ENCODE assay signal across 8 cellular contexts in the genomic region with DNA sequence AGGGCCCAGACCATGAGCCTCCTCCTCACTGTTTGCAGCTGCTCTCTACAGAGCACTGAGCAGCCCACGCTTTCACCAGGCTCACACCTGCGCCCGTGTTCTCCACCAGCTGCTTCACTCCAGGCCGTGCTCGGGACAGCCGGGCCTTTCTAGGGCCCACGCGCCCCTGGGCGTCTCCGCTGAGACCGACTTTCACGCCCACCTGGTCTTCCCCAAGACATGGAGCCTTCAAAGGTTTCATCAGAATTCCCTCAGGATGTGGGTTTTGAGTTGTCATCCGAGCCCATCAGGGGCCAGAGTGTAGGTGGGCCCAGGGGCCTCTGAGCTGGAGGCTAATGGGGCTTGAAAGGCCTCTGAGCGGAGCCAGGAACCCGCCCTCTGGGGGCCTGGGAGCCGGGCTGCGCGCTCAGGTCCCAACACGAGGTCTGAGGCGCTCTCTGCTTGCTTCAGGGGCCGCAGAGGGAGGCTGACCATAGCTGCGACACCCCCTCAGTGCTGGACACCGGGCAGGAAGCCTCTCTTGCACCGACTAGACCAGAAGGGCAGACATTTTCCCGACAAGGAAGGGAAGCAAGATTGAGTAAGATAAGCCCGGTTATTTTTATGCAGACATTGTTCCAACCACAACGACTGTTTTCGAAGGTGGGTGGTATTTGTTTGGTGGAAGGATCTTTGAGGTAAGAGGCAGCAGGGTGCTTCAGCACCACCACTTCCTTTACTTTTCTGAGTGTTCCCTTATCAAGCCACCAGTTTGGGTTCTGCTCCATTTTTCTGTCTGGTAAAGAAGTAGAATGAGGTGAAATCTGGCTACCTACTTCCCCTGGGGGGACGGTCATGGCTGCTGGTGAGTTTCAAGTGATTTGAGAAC.
DNase-seq lines count a peak whose midpoint lies in the region; ATAC-seq and TF ChIP-seq lines count a peak whose summit lies in the region.

No MANE protein-coding gene starts in this region.

- H3K4me3 ChIP-seq in endodermal cell (ENCODE audit: low read length) (no peak overlapping the region), brain microvascular endothelial cell (ENCODE audit: low read depth, low read length) (no peak overlapping the region), GM23248 (no peak overlapping the region)

- peak overlapping the region; percentile 68 for H3K27ac Mint-ChIP-seq in endodermal cell

- TF ChIP-seq CTCF in endodermal cell (conservative IDR thresholded peaks at IDR 0.05) (no peak), brain microvascular endothelial cell (IDR thresholded peaks at IDR 0.05; ENCODE audit: low read depth, low read length, missing control alignments) (no peak)

- no peaks in the 10 kb centered on the region for H3K79me2 ChIP-seq in GM23248 (ENCODE audit: insufficient read depth)

- H4K20me1 ChIP-seq in GM23248 (ENCODE audit: insufficient read depth): no peaks in the 10 kb centered on the region

- 89 to 90% methylated on average over 23 to 29 of the region's 29 CpGs for WGBS in endodermal cell (ENCODE audit: insufficient coverage in 1 of 2, insufficient read length in 1 of 2), 2 experiments
- WGBS in GM23248 (ENCODE audit: low coverage in 1 of 2, low lambda C conversion rate in 2 of 2, missing lambda C conversion rate in 2 of 2), 2 experiments: 94% methylated on average over 28 to 29 of the region's 29 CpGs

- H3K4me2 ChIP-seq in GM23248 (ENCODE audit: unreplicated experiment): no peak overlapping the region

- H3K4me1 ChIP-seq in endodermal cell (ENCODE audit: control insufficient read depth, insufficient read depth, low read length) (peaks cover 4% of the 10 kb centered on the region), GM23248 (ENCODE audit: insufficient read depth) (peaks cover 27% of the 10 kb centered on the region)

- H3K36me3 ChIP-seq in endodermal cell (ENCODE audit: control insufficient read depth, insufficient read depth, low read length): no peaks in the 10 kb centered on the region
- H3K36me3 ChIP-seq in brain microvascular endothelial cell (replicated peaks): no peaks in the 10 kb centered on the region
- no peaks in the 10 kb centered on the region for H3K36me3 ChIP-seq in GM23248 (ENCODE audit: low read depth)

- peaks cover 3% of the 10 kb centered on the region for H3K27me3 Mint-ChIP-seq in endodermal cell (ENCODE audit: insufficient read depth)

- H3K9ac ChIP-seq in endodermal cell (ENCODE audit: extremely low read depth, low read length, poor library complexity, severe bottlenecking) (no peak overlapping the region), GM23248 (no peak overlapping the region)

- no peak overlapping the region for H2AFZ ChIP-seq in GM23248

- H3K4me1 Mint-ChIP-seq in endodermal cell: peaks cover 20% of the 10 kb centered on the region

- in situ Hi-C loops in brain microvascular endothelial cell (cut with HindIII; ENCODE audit: low pct_ligation_motif_present, low sequenced_read_pairs): no loop called here
- in situ Hi-C loops in GM23248 (cut with MboI): no loop called here

- ATAC-seq in GM19025 (IDR thresholded peaks at IDR 0.05; ENCODE audit: low read depth, unreplicated experiment): peak; percentile 58
- ATAC-seq in HG03045 (IDR thresholded peaks at IDR 0.05; ENCODE audit: unreplicated experiment): peak; percentile 73
- peak; percentile 55 to 71 for ATAC-seq in activated CD4-positive, CD25-positive, alpha-beta regulatory T cell treated with anti-CD3 and anti-CD28 coated beads, Interleukin-2, amount 50 U/mL, for 24 hours
- peak; percentile 77 for ATAC-seq in stimulated activated naive CD8-positive, alpha-beta T cell treated with anti-CD3 and anti-CD28 coated beads, Interleukin-15, Interleukin-2, amounts not matched to agents 100 U/mL and 50 U/mL, for 24 hours

- peak; percentile 57 for DNase-seq in endodermal cell
- DNase-seq in stimulated activated naive CD8-positive, alpha-beta T cell treated with anti-CD3 and anti-CD28 coated beads, Interleukin-15, Interleukin-2, amounts not matched to agents 100 U/mL and 50 U/mL, for 24 hours: peak; percentile 76
- DNase-seq in brain microvascular endothelial cell: no peak
- DNase-seq in GM23248: no peak
- DNase-seq in HK-2 (ENCODE audit: unreplicated experiment): no peak

- no peak overlapping the region for H3K27ac ChIP-seq in endodermal cell (ENCODE audit: low read depth, low read length)
- no peak overlapping the region for H3K27ac ChIP-seq in brain microvascular endothelial cell
- no peak overlapping the region for H3K27ac ChIP-seq in GM23248

- peaks cover 12% of the 10 kb centered on the region; the same call in 1 of the 2 replicates for H3F3A ChIP-seq in GM23248 (ENCODE audit: insufficient read depth)

- H3K9me3 Mint-ChIP-seq in endodermal cell: no peaks in the 10 kb centered on the region

- no peak overlapping the region for H3K4me3 Mint-ChIP-seq in endodermal cell

- H3K9me3 ChIP-seq in endodermal cell (ENCODE audit: control insufficient read depth, low read length): no peaks in the 10 kb centered on the region
- no peaks in the 10 kb centered on the region for H3K9me3 ChIP-seq in GM23248 (ENCODE audit: low read depth)

- H3K27me3 ChIP-seq in endodermal cell (ENCODE audit: control insufficient read depth, insufficient read depth, low read length, poor library complexity, severe bottlenecking): no peaks in the 10 kb centered on the region
- H3K27me3 ChIP-seq in brain microvascular endothelial cell (replicated peaks): no peaks in the 10 kb centered on the region
- H3K27me3 ChIP-seq in GM23248 (replicated peaks; ENCODE audit: insufficient read depth): no peaks in the 10 kb centered on the region

- H3K36me3 Mint-ChIP-seq in endodermal cell (ENCODE audit: low read depth): no peaks in the 10 kb centered on the region

- H3K9me2 ChIP-seq in GM23248 (ENCODE audit: insufficient read depth): no peaks in the 10 kb centered on the region

Comparison
In these comparisons a context has a peak if more than half of its experiments do, and no peak if none do; other contexts are left out.
1. DNase-seq: peak in endodermal cell (single experiment) and stimulated activated naive CD8-positive, alpha-beta T cell treated with anti-CD3 and anti-CD28 coated beads, Interleukin-15, Interleukin-2, amounts not matched to agents 100 U/mL and 50 U/mL, for 24 hours (single experiment); none in brain microvascular endothelial cell (single experiment), GM23248 (single experiment) and HK-2 (single experiment).
2. Peak in every context shown above with its lines, with median percentiles within 50 percentile points of each other: ATAC-seq.